Comparison of ENCODE assay signal across 14 cellular contexts in genomic region chr5:33737284-33737683, GRCh38.
"Had no signal": no experiment of that assay in that cellular context is flagged by ENCODE, and none has a peak within 500 bp of the region (broad histone marks: within the 10 kb centered on the region; RNA-seq: fewer than 3 reads in every experiment).

No MANE protein-coding gene starts in this region.

- H3K4me1 ChIP-seq: gastrocnemius medialis, parathyroid adenoma, stomach had no signal

- H3K4me1 Mint-ChIP-seq: natural killer cell had no signal

- H3K27ac Mint-ChIP-seq: natural killer cell had no signal

- DNase-seq: cortex of kidney; dorsolateral prefrontal cortex; effector CD8-positive, alpha-beta T cell; gastrocnemius medialis; heart right ventricle; hypothalamus; mammary epithelial cell; mucosa of descending colon; natural killer cell; stimulated activated naive CD4-positive, alpha-beta T cell; stomach had no signal

- H3K9me3 ChIP-seq: gastrocnemius medialis, heart right ventricle, mucosa of descending colon, prostate gland, stomach had no signal

- H3K36me3 Mint-ChIP-seq: natural killer cell had no signal

- H3K27me3 ChIP-seq: gastrocnemius medialis, stomach had no signal

- H3K4me3 Mint-ChIP-seq: natural killer cell, neural crest cell had no signal

- H3K36me3 ChIP-seq: gastrocnemius medialis, heart right ventricle, prostate gland, stomach had no signal

- H3K9me3 Mint-ChIP-seq: natural killer cell, neural crest cell had no signal

- H3K4me3 ChIP-seq: dorsolateral prefrontal cortex, gastrocnemius medialis, heart right ventricle, mucosa of descending colon, prostate gland, stomach had no signal

- H3K27ac ChIP-seq: dorsolateral prefrontal cortex, gastrocnemius medialis, heart right ventricle, parathyroid adenoma, prostate gland, stomach had no signal
